In the genomic region with DNA sequence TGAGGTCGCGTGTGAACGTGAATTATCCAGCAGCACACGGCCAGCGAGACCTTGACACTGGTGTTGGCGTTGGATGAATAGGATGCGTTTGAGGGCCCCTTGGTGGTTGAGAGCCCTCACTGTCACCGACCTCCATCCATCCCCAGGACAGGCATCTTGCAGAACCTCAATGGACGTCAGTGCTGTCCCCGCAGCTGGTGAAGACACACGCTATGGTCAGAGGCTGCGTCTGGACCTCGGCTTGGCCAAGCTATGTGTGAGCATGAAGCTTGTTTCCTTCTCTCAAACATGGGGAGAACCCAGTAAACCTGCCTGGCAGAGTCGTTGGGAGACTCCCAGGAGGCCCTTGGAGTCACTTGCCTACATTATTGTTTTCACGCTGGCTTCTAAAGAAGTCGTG, we compare ENCODE assay signal across 35 cellular contexts.
"Had no signal": no experiment of that assay in that cellular context is flagged by ENCODE, and none has a peak within 500 bp of the region (broad histone marks: within the 10 kb centered on the region; RNA-seq: fewer than 3 reads in every experiment).

No MANE protein-coding gene starts in this region.

- H3K36me3 ChIP-seq: adrenal gland, ascending aorta, brain microvascular endothelial cell, breast epithelium, cardiac muscle cell had no signal

- H3K4me3 ChIP-seq: adrenal gland, ascending aorta, body of pancreas, breast epithelium, cardiac muscle cell had no signal

- DNase-seq: activated effector memory CD4-positive, alpha-beta T cell treated with anti-CD3 and anti-CD28 coated beads, Interleukin-2, amount 50 U/mL, for 16 hours; activated effector memory CD4-positive, alpha-beta T cell treated with Interleukin-2 at 50 U/mL for 16 hours; activated gamma-delta T cell; activated gamma-delta T cell treated with Interleukin-2 at 50 U/mL for 16 hours; activated naive CD4-positive, alpha-beta T cell; activated naive CD4-positive, alpha-beta T cell treated with anti-CD3 and anti-CD28 coated beads for 36 hours; activated naive CD4-positive, alpha-beta T cell treated with anti-CD3 and anti-CD28 coated beads, Interleukin-2, amount 10 ng/mL, durations not matched to agents 7 days and 5 days; activated naive CD4-positive, alpha-beta T cell treated with anti-CD3 and anti-CD28 coated beads, Interleukin-2, amount 50 U/mL, for 16 hours; activated naive CD4-positive, alpha-beta T cell treated with Interleukin-2 at 50 U/mL for 16 hours; activated naive CD8-positive, alpha-beta T cell treated with anti-CD3 and anti-CD28 coated beads for 36 hours; activated naive CD8-positive, alpha-beta T cell treated with anti-CD3 and anti-CD28 coated beads, Interleukin-2, amount 10 ng/mL, durations not matched to agents 7 days and 5 days; activated naive CD8-positive, alpha-beta T cell treated with anti-CD3 and anti-CD28 coated beads, Interleukin-2, amount 50 U/mL, for 24 hours; activated T-cell treated with anti-CD3 and anti-CD28 coated beads for 4 hours; activated T-cell treated with anti-CD3 and anti-CD28 coated beads, Interleukin-2, amount 50 U/mL, for 1 hour; activated T-cell treated with anti-CD3 and anti-CD28 coated beads, Interleukin-2, amount 50 U/mL, for 24 hours; activated T-cell treated with anti-CD3 and anti-CD28 coated beads, Interleukin-2, amount 50 U/mL, for 4 hours; activated T-cell treated with anti-CD3 and anti-CD28 coated beads, Interleukin-2, amount 50 U/mL, for 48 hours; activated T-cell treated with anti-CD3 and anti-CD28 coated beads, Interleukin-2, amount 50 U/mL, for 72 hours; adrenal gland; amniotic stem cell; amygdala; anterior cingulate cortex; aorta; body of pancreas; brain microvascular endothelial cell; caudate nucleus; central memory CD4-positive, alpha-beta T cell; cerebellar nuclear complex had no signal

- ATAC-seq: activated naive CD4-positive, alpha-beta T cell treated with anti-CD3 and anti-CD28 coated beads, Interleukin-2, amount 50 U/mL, for 72 hours; activated naive CD8-positive, alpha-beta T cell treated with anti-CD3 and anti-CD28 coated beads, Interleukin-2, amount 50 U/mL, for 24 hours; activated T-cell treated with anti-CD3 and anti-CD28 coated beads, Interleukin-2, amount 50 U/mL, for 4 hours; activated T-cell treated with anti-CD3 and anti-CD28 coated beads, Interleukin-2, amount 50 U/mL, for 72 hours; activated T-helper 17 cell treated with anti-CD3 and anti-CD28 coated beads, Interleukin-2, amount 50 U/mL, for 72 hours; body of pancreas had no signal

- H3K27me3 ChIP-seq: ascending aorta, body of pancreas, brain microvascular endothelial cell, cardiac muscle cell had no signal

- FAIRE-seq: astrocyte, bronchial epithelial cell had no signal

- H3K9me3 ChIP-seq: adrenal gland, ascending aorta had no signal

- H3K27ac ChIP-seq: adrenal gland, ascending aorta, body of pancreas, brain microvascular endothelial cell, breast epithelium, cardiac muscle cell had no signal

- H3K4me1 ChIP-seq: adrenal gland, ascending aorta, body of pancreas, breast epithelium had no signal
